In genomic region chr18:76460482-76460881, GRCh38 we compare ENCODE assay signal across 13 cellular contexts. TPM values are rescaled to one million over a fixed set of nuclear protein-coding genes. Genes with fewer than 3 reads are reported as not detected.
DNase-seq lines count a peak whose midpoint lies in the region; ATAC-seq and TF ChIP-seq lines count a peak whose summit lies in the region.
"Had no signal": no experiment of that assay in that cellular context is flagged by ENCODE, and none has a peak within 500 bp of the region (broad histone marks: within the 10 kb centered on the region; RNA-seq: fewer than 3 reads in every experiment).

No MANE protein-coding gene starts in this region.

- ATAC-seq in GM18861 (IDR thresholded peaks at IDR 0.05; ENCODE audit: unreplicated experiment): no peak

- H4K20me1 ChIP-seq in osteoblast (ENCODE audit: insufficient read depth, low read length): no peaks in the 10 kb centered on the region

- peak; percentile 4 for DNase-seq in activated T-cell treated with anti-CD3 and anti-CD28 coated beads, Interleukin-2, amount 50 U/mL, for 48 hours
- no peak for DNase-seq in activated T-cell treated with anti-CD3 and anti-CD28 coated beads, Interleukin-2, amount 50 U/mL, for 24 hours
- DNase-seq in osteoblast (ENCODE audit: insufficient read length, low spot score, missing footprints) (peak; percentile 68), vagina (ENCODE audit: extremely low spot score in 2 of 2) (peak in 1 of 2 donors; percentile 86), NCI-H2107 (lab: John Stamatoyannopoulos, UW) (no peak), NCI-H510A (lab: John Stamatoyannopoulos, UW) (no peak)
- DNase-seq: DMS153, NCI-H1048, NCI-H524, right lobe of liver, trophoblast cell had no signal

- H3K36me3 ChIP-seq in esophagus (ENCODE audit: control insufficient read depth in 2 of 2, insufficient read depth in 2 of 2, low read length in 1 of 2): peaks cover 0 to 18% of the 10 kb centered on the region in 2 donors
- H3K36me3 ChIP-seq in osteoblast (ENCODE audit: insufficient read depth, low read length): peaks cover 8% of the 10 kb centered on the region
- no peaks in the 10 kb centered on the region for H3K36me3 ChIP-seq in vagina
- H3K36me3 ChIP-seq: right lobe of liver had no signal

- 66 to 76% methylated on average over 9 of the region's 9 CpGs for WGBS in esophagus, 2 donors

- H3K27me3 Mint-ChIP-seq in activated T-cell treated with anti-CD3 and anti-CD28 coated beads, Interleukin-2, amount 50 U/mL, for 24 hours: no peaks in the 10 kb centered on the region

- H3K27me3 ChIP-seq in esophagus (ENCODE audit: control insufficient read depth in 1 of 2, insufficient read depth in 2 of 2, low read length in 2 of 2) (no peaks in the 10 kb centered on the region), osteoblast (ENCODE audit: insufficient read depth, low read length) (no peaks in the 10 kb centered on the region), vagina (no peaks in the 10 kb centered on the region)
- H3K27me3 ChIP-seq: right lobe of liver had no signal

- H3K27ac ChIP-seq in esophagus (ENCODE audit: low read depth in 2 of 2, low read length in 1 of 2): peak overlapping the region; percentile 51 to 68
- H3K27ac ChIP-seq in osteoblast (ENCODE audit: low read depth, low read length): peak overlapping the region; percentile 95
- H3K27ac ChIP-seq in vagina: peak overlapping the region; percentile 80
- H3K27ac ChIP-seq: right lobe of liver had no signal

- no peak overlapping the region for H3K4me3 ChIP-seq in esophagus (ENCODE audit: low read depth in 1 of 2, low read length in 2 of 2)
- H3K4me3 ChIP-seq in osteoblast (ENCODE audit: insufficient read depth, low read length): peak overlapping the region; percentile 35
- no peak overlapping the region for H3K4me3 ChIP-seq in vagina
- H3K4me3 ChIP-seq: right lobe of liver had no signal

- no peak for TF ChIP-seq POLR2A in vagina (IDR thresholded peaks at IDR 0.05)

- peaks cover 0 to 16% of the 10 kb centered on the region in 2 donors for H3K4me1 ChIP-seq in esophagus (ENCODE audit: control insufficient read depth in 2 of 2, insufficient read depth in 2 of 2, low read length in 1 of 2)
- peaks cover 39% of the 10 kb centered on the region for H3K4me1 ChIP-seq in osteoblast (ENCODE audit: insufficient read depth, low read length)
- peaks cover 61% of the 10 kb centered on the region for H3K4me1 ChIP-seq in vagina
- H3K4me1 ChIP-seq: right lobe of liver had no signal

- H3K9me3 ChIP-seq in esophagus (ENCODE audit: control insufficient read depth in 2 of 2, insufficient read depth in 1 of 2, low read depth in 1 of 2, low read length in 1 of 2) (no peaks in the 10 kb centered on the region), osteoblast (ENCODE audit: low read depth, low read length) (no peaks in the 10 kb centered on the region), vagina (no peaks in the 10 kb centered on the region)
- H3K9me3 ChIP-seq: right lobe of liver had no signal

- TF ChIP-seq CTCF in osteoblast (IDR thresholded peaks at IDR 0.05; ENCODE audit: extremely low read depth, low read depth, low read length): no peak
- no peak for TF ChIP-seq CTCF in vagina (IDR thresholded peaks at IDR 0.05)

- no peaks in the 10 kb centered on the region for H3K9me3 Mint-ChIP-seq in activated T-cell treated with anti-CD3 and anti-CD28 coated beads, Interleukin-2, amount 50 U/mL, for 24 hours

- H3K79me2 ChIP-seq in osteoblast (ENCODE audit: insufficient read depth, low read length): peaks cover 70% of the 10 kb centered on the region

- H2AFZ ChIP-seq in osteoblast (ENCODE audit: low read length): peak overlapping the region; percentile 60

- intact Hi-C loops in vagina (cut with DNase I): no loop called here

- H3K4me2 ChIP-seq in osteoblast (ENCODE audit: insufficient read depth, low read length): peak overlapping the region; percentile 82

- peaks cover 11% of the 10 kb centered on the region for H3K36me3 Mint-ChIP-seq in activated T-cell treated with anti-CD3 and anti-CD28 coated beads, Interleukin-2, amount 50 U/mL, for 24 hours (ENCODE audit: low read depth)

- H3K4me1 Mint-ChIP-seq in activated T-cell treated with anti-CD3 and anti-CD28 coated beads, Interleukin-2, amount 50 U/mL, for 24 hours (ENCODE audit: low read depth): peaks cover 36% of the 10 kb centered on the region

- H3K4me3 Mint-ChIP-seq in activated T-cell treated with anti-CD3 and anti-CD28 coated beads, Interleukin-2, amount 50 U/mL, for 24 hours: no peak overlapping the region

- H3K27ac Mint-ChIP-seq in activated T-cell treated with anti-CD3 and anti-CD28 coated beads, Interleukin-2, amount 50 U/mL, for 24 hours: no peak overlapping the region

RNA-seq across cellular contexts. Expression of gene ZNF516, which starts 34.6 kb away (rescaled TPM):
- polyA plus RNA-seq in esophagus: 1 to 10 TPM; 4.0 to 5.4 TPM
- total RNA-seq in osteoblast (16.3 and 17.7 TPM in 2 replicates), vagina (46.4 TPM)

Comparison
In these comparisons a context has a peak if more than half of its experiments do, and no peak if none do; other contexts are left out.
1. DNase-seq: peak in activated T-cell treated with anti-CD3 and anti-CD28 coated beads, Interleukin-2, amount 50 U/mL, for 48 hours (2 of 2) and osteoblast (single experiment); none in activated T-cell treated with anti-CD3 and anti-CD28 coated beads, Interleukin-2, amount 50 U/mL, for 24 hours (single experiment), NCI-H2107 (single experiment) and NCI-H510A (single experiment).
2. Peak in every context shown above with its lines, with median percentiles within 50 percentile points of each other: H3K27ac ChIP-seq.